In the genomic region with DNA sequence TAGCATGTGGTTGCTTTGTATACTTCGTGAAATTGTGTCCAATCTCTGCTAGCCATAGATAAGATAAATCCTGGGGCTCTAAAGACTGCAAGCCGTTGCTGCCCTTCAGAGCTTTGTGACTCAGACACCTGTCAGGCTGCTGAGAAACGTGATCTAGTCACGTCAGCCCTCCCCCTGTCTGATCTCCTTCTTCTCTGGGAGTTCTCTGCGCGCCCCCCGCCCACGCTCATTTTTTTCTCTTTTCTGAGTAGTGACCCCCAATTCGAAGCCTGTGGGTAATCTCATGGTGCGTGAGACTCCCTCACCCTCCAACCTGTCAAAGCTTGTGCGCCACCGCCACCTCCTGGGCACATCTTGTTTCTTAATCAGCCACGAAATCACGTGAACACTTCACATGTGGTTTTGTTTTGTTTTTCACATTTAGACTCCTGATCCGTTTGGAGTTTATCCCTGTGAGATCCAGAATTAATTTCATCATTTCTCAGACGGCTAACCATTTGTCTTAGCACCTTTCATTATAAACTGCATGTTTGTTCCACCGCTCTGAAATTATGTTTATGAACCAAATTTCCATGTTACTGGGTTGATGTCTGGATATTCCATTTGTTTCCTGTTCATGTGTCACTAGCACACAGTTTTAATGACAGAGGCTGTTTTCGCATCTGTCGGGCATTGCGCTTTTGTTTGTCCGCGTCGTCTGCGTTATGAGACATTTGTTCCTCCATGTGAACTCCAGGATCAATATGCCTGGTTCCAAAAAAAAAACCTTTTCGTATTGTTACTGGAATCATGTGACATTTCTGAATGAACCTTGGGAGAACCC, we compare ENCODE assay signal across 8 cellular contexts. TPM values are rescaled to one million over a fixed set of nuclear protein-coding genes. Genes with fewer than 3 reads are reported as not detected.
DNase-seq lines count a peak whose midpoint lies in the region; ATAC-seq, FAIRE-seq and TF ChIP-seq lines count a peak whose summit lies in the region.

No MANE protein-coding gene starts in this region.

- TF ChIP-seq CTCF in AG04449 (IDR thresholded peaks at IDR 0.05; ENCODE audit: insufficient read depth, low read length, missing control alignments): peak; percentile 85
- TF ChIP-seq CTCF in activated B cell treated with CpG ODN at 0.5 μM for 24 hours (IDR thresholded peaks at IDR 0.05): no peak
- TF ChIP-seq CTCF in bronchial epithelial cell (IDR thresholded peaks at IDR 0.05; ENCODE audit: insufficient read depth, low read length, severe bottlenecking): peak; percentile 72

- H3K4me3 Mint-ChIP-seq in activated B cell treated with CpG ODN at 0.5 μM for 24 hours (peak overlapping the region; percentile 91), immature natural killer cell (peak overlapping the region; percentile 77 to 93 (median 87))

- intact Hi-C loops in activated B cell treated with CpG ODN at 0.5 μM for 24 hours (cut with micrococcal nuclease): loop anchor here (1.0 to 10.0 kb wide), 15 partner anchors 24 to 772 kb away; partner anchors contain the start of genes CDH15, IL17C, PIEZO1 and TRAPPC2L

- peaks cover 5% of the 10 kb centered on the region for H3K36me3 ChIP-seq in bronchial epithelial cell (ENCODE audit: control insufficient read depth, insufficient read depth, low read length)

- no peaks in the 10 kb centered on the region for H3K27me3 ChIP-seq in bronchial epithelial cell (ENCODE audit: control insufficient read depth, insufficient read depth, low read length)

- peak; percentile 21 for DNase-seq in AG04449 (ENCODE audit: low read depth, low spot score)
- DNase-seq in GM19238 (ENCODE audit: insufficient read length, low spot score): peak; percentile 77
- DNase-seq in NCI-H2107 (lab: John Stamatoyannopoulos, UW): peak; percentile 64
- DNase-seq in activated B cell treated with CpG ODN at 0.5 μM for 24 hours: peak; percentile 67
- DNase-seq in bronchial epithelial cell (ENCODE audit: low read depth): peak; percentile 69
- peak; percentile 81 to 82 (median 81) for DNase-seq in immature natural killer cell

- H3K9me3 Mint-ChIP-seq in activated B cell treated with CpG ODN at 0.5 μM for 24 hours (no peaks in the 10 kb centered on the region), immature natural killer cell (no peaks in the 10 kb centered on the region)

- ATAC-seq in activated B cell treated with CpG ODN at 0.5 μM for 24 hours (ENCODE audit: low read depth) (peak; percentile 64), HG03442 (IDR thresholded peaks at IDR 0.05; ENCODE audit: unreplicated experiment) (no peak)

- H3K27ac ChIP-seq in skin epidermis: peak overlapping the region; percentile 81 to 99 (median 95)

- H3K4me3 ChIP-seq in AG04449 (ENCODE audit: low read depth, low read length) (peak overlapping the region; percentile 96), bronchial epithelial cell (ENCODE audit: low read depth, low read length) (peak overlapping the region; percentile 96), skin epidermis (peak overlapping the region; percentile 70 to 96 (median 90))

- no peak for FAIRE-seq in bronchial epithelial cell (lab: Jason Lieb, UNC)

- no peaks in the 10 kb centered on the region for H3K27me3 Mint-ChIP-seq in activated B cell treated with CpG ODN at 0.5 μM for 24 hours
- peaks cover 6 to 16% (median 11%) of the 10 kb centered on the region in 3 donors for H3K27me3 Mint-ChIP-seq in immature natural killer cell (ENCODE audit: low read depth in 3 of 3)

- H3K4me1 Mint-ChIP-seq in activated B cell treated with CpG ODN at 0.5 μM for 24 hours: peaks cover 19% of the 10 kb centered on the region
- H3K4me1 Mint-ChIP-seq in immature natural killer cell: peaks cover 22 to 35% of the 10 kb centered on the region in 2 donors

- H3K36me3 Mint-ChIP-seq in activated B cell treated with CpG ODN at 0.5 μM for 24 hours (ENCODE audit: low read depth): peaks cover 10% of the 10 kb centered on the region
- peaks cover 2 to 4% (median 3%) of the 10 kb centered on the region in 3 donors for H3K36me3 Mint-ChIP-seq in immature natural killer cell

- H3K27ac Mint-ChIP-seq in activated B cell treated with CpG ODN at 0.5 μM for 24 hours (peak overlapping the region; percentile 93), immature natural killer cell (peak overlapping the region; percentile 87 to 99 (median 94))

- POLR2A ChIA-PET in AG04449 (lab: Yijun Ruan, JAX) (interaction anchor here (0.9 to 1.1 kb wide), 2 partner anchors 10 kb away, joined by 3 to 4 read pairs; no protein-coding TSS in a partner anchor), activated B cell treated with CpG ODN at 0.5 μM for 24 hours (lab: Charles Lee) (interaction anchor here (0.7 to 1.4 kb wide), 10 partner anchors 16 to 647 kb away, joined by 3 to 16 read pairs (median 4); partner anchors contain the start of genes APRT, SLC22A31 and ZC3H18)

- CTCF ChIA-PET in AG04449 (lab: Yijun Ruan, JAX) (interaction anchor here (0.7 to 2.6 kb wide), 18 partner anchors 9 to 479 kb away, joined by 3 to 11 read pairs (median 4); partner anchors contain the start of genes GALNS, SPG7 and TRAPPC2L), activated B cell treated with CpG ODN at 0.5 μM for 24 hours (lab: Charles Lee) (interaction anchor here (0.7 to 3.1 kb wide), 9 partner anchors 259 to 483 kb away, joined by 3 to 36 read pairs (median 3); no protein-coding TSS in a partner anchor)

RNA-seq across cellular contexts. Expression of gene ZNF778, which starts 1.0 kb away (rescaled TPM):
- total RNA-seq in activated B cell treated with CpG ODN at 0.5 μM for 24 hours: 7.2 and 11.4 TPM in 2 replicates
- total RNA-seq in bronchial epithelial cell: 8.8 and 10.3 TPM in 2 replicates
- polyA plus RNA-seq in immature natural killer cell: 1 to 10 TPM; 4.0 to 5.0 (median 5.0) TPM

RNA-seq across cellular contexts. Expression of gene SLC22A31, which starts 16.2 kb away (rescaled TPM):
- total RNA-seq in activated B cell treated with CpG ODN at 0.5 μM for 24 hours (not detected in 2 replicates), bronchial epithelial cell (0.26 TPM in 1 of 2 replicates, not detected in the other)
- polyA plus RNA-seq in immature natural killer cell: not detected

RNA-seq across cellular contexts. Expression of gene CDH15, which starts 45.0 kb away (rescaled TPM):
- total RNA-seq in activated B cell treated with CpG ODN at 0.5 μM for 24 hours (not detected in 2 replicates), bronchial epithelial cell (under 0.01 TPM in 2 replicates)
- polyA plus RNA-seq in immature natural killer cell: not detected

Comparison
In these comparisons a context has a peak if more than half of its experiments do, and no peak if none do; other contexts are left out.
1. DNase-seq: peak in every context shown above with its lines; median percentile 81 in immature natural killer cell; 77 in GM19238; 69 in bronchial epithelial cell; 67 in activated B cell treated with CpG ODN at 0.5 μM for 24 hours; 64 in NCI-H2107; 21 in AG04449.